21 cellular contexts compared by ENCODE assay signal in genomic region chr19:35792312-35792711, GRCh38. TPM values are rescaled to one million over a fixed set of nuclear protein-coding genes. Genes with fewer than 3 reads are reported as not detected.
DNase-seq lines count a peak whose midpoint lies in the region; ATAC-seq, FAIRE-seq and TF ChIP-seq lines count a peak whose summit lies in the region.
"Had no signal": no experiment of that assay in that cellular context is flagged by ENCODE, and none has a peak within 500 bp of the region (broad histone marks: within the 10 kb centered on the region; RNA-seq: fewer than 3 reads in every experiment).

No MANE protein-coding gene starts in this region.

- no peak overlapping the region for H2BK5ac ChIP-seq in trophoblast cell (ENCODE audit: low read depth, low read length, poor library complexity)

- peak; percentile 17 for DNase-seq in Right ventricle myocardium superior
- no peak for DNase-seq in right atrium auricular region (ENCODE audit: low spot score)
- DNase-seq in kidney = peak; percentile 69
- no peak for DNase-seq in trophoblast cell
- no peak for DNase-seq in NCI-H1417 treated with DMSO at 0.1 percent for 48 hours (lab: John Stamatoyannopoulos, UW)
- DNase-seq: AML-193; Calu3; CD8-positive, alpha-beta T cell; DMS79 treated with DMSO at 0.1 percent for 48 hours; GF-D8; GOT3; H9; KBM-7 had no signal

- H2BK12ac ChIP-seq in trophoblast cell (ENCODE audit: low read length) = no peak overlapping the region

- TF ChIP-seq CTCF in right atrium auricular region (IDR thresholded peaks at IDR 0.05) (no peak), kidney (IDR thresholded peaks at IDR 0.05; ENCODE audit: borderline replicate concordance, extremely low read depth, insufficient read depth) (no peak)

- H3K27ac ChIP-seq in right atrium auricular region (no peak overlapping the region), kidney (ENCODE audit: low read depth in 2 of 2, low read length in 2 of 2) (no peak overlapping the region), trophoblast cell (ENCODE audit: low read depth, low read length) (no peak overlapping the region)
- H3K27ac ChIP-seq: 22Rv1, A549, HL-60 had no signal

- H3K4me1 ChIP-seq in right atrium auricular region (peaks cover 0 to 1% of the 10 kb centered on the region in 2 donors), kidney (ENCODE audit: control insufficient read depth in 1 of 2, insufficient read depth in 1 of 2, low read depth in 1 of 2, low read length in 2 of 2) (no peaks in the 10 kb centered on the region), trophoblast cell (ENCODE audit: control insufficient read depth in 1 of 2, insufficient read depth in 2 of 2, low read length in 2 of 2) (no peaks in the 10 kb centered on the region)

- H3K4me3 ChIP-seq in right atrium auricular region (no peak overlapping the region), kidney (ENCODE audit: low read length in 2 of 2) (no peak overlapping the region), trophoblast cell (ENCODE audit: low read depth, low read length) (no peak overlapping the region)
- H3K4me3 ChIP-seq: A549 had no signal

- H3K14ac ChIP-seq in trophoblast cell (ENCODE audit: low read length) = no peak overlapping the region

- H3K18ac ChIP-seq in trophoblast cell (ENCODE audit: low read length) = no peak overlapping the region

- no peak overlapping the region for H3K9ac ChIP-seq in kidney (ENCODE audit: low read length in 2 of 2)
- no peak overlapping the region for H3K9ac ChIP-seq in trophoblast cell (ENCODE audit: low read length)

- H2AK5ac ChIP-seq in trophoblast cell (ENCODE audit: low read length) = no peak overlapping the region

- H4K8ac ChIP-seq in trophoblast cell (ENCODE audit: low read depth, low read length) = no peak overlapping the region

- H3K23ac ChIP-seq in trophoblast cell (ENCODE audit: low read length) = no peak overlapping the region

- H3K9me3 ChIP-seq in right atrium auricular region (no peaks in the 10 kb centered on the region), kidney (ENCODE audit: control insufficient read depth in 1 of 2, low read length in 2 of 2) (no peaks in the 10 kb centered on the region), trophoblast cell (ENCODE audit: insufficient read depth, low read depth, low read length) (peaks cover 2% of the 10 kb centered on the region)
- H3K9me3 ChIP-seq: A549 had no signal

- H3K79me2 ChIP-seq in trophoblast cell (ENCODE audit: control insufficient read depth, insufficient read depth, low read length, poor library complexity) = no peaks in the 10 kb centered on the region

- H4K91ac ChIP-seq in trophoblast cell (ENCODE audit: low read depth, low read length) = no peak overlapping the region

- no peak overlapping the region for H2BK120ac ChIP-seq in trophoblast cell (ENCODE audit: insufficient read depth, low read length, poor library complexity)

- H3K36me3 ChIP-seq in right atrium auricular region (no peaks in the 10 kb centered on the region), kidney (ENCODE audit: control insufficient read depth in 1 of 2, insufficient read depth in 2 of 2, low read length in 2 of 2) (no peaks in the 10 kb centered on the region), trophoblast cell (ENCODE audit: control insufficient read depth in 1 of 2, insufficient read depth in 2 of 2, low read length in 2 of 2) (peaks cover 0 to under 1% of the 10 kb centered on the region in 2 experiments)

- no peak overlapping the region for H3K4me2 ChIP-seq in trophoblast cell (ENCODE audit: low read length)
- H3K4me2 ChIP-seq: A549 had no signal

- H3K79me1 ChIP-seq in trophoblast cell (ENCODE audit: low read length) = no peaks in the 10 kb centered on the region

- peak overlapping the region; percentile 39 for H4K12ac ChIP-seq in trophoblast cell (ENCODE audit: low read depth, low read length)

- no peak for ATAC-seq in Right ventricle myocardium superior (ENCODE audit: poor library complexity)
- no peak for ATAC-seq in HG03571 (IDR thresholded peaks at IDR 0.05; ENCODE audit: unreplicated experiment)
- ATAC-seq in HG03097 (IDR thresholded peaks at IDR 0.05; ENCODE audit: low FRiP score, unreplicated experiment) = no peak
- ATAC-seq: CD8-positive, alpha-beta T cell had no signal

- H3K4ac ChIP-seq in trophoblast cell (ENCODE audit: low read depth, low read length) = no peak overlapping the region

- H3K27me3 ChIP-seq in right atrium auricular region (peaks cover 0 to 1% of the 10 kb centered on the region in 2 donors), trophoblast cell (ENCODE audit: insufficient read depth, low read length) (peaks cover 14% of the 10 kb centered on the region)

- no peak overlapping the region for H2AFZ ChIP-seq in trophoblast cell (ENCODE audit: insufficient read depth, low read length, poor library complexity)

- no CpG with 5 or more reads among the region's 15 CpGs for WGBS in trophoblast cell (ENCODE audit: extremely low coverage, insufficient coverage, insufficient read length)

- FAIRE-seq in kidney (lab: Jason Lieb, UNC) = no peak
- FAIRE-seq: A549 had no signal

- intact Hi-C loops in Right ventricle myocardium superior (cut with DNase I) (no loop called here), kidney (cut with DNase I) (no loop called here)

RNA-seq across cellular contexts. Expression of gene ARHGAP33, which starts 16.9 kb away (rescaled TPM):
- total RNA-seq in Right ventricle myocardium superior = 3.0 TPM
- total RNA-seq in right atrium auricular region = 1 to 10 TPM; 1.3 to 1.4 TPM
- 18.5 TPM for total RNA-seq in kidney
- polyA plus RNA-seq in kidney (ENCODE audit: insufficient read depth, low read depth, low replicate concordance) = 5.6 TPM
- polyA plus RNA-seq in trophoblast cell (2013) = 12.8 and 12.9 TPM in 2 replicates
- polyA plus RNA-seq: IgD-negative memory B cell had no signal

RNA-seq across cellular contexts. Expression of gene PRODH2, which starts 20.3 kb away (rescaled TPM):
- total RNA-seq in Right ventricle myocardium superior (not detected), right atrium auricular region (not detected), kidney (9.0 TPM)
- 409 TPM for polyA plus RNA-seq in kidney (ENCODE audit: insufficient read depth, low read depth, low replicate concordance)
- polyA plus RNA-seq in trophoblast cell (2013) = not detected in 2 replicates
- total RNA-seq: Calu3; CD8-positive, alpha-beta T cell; H9; HT1080 had no signal
- polyA plus RNA-seq: BJ, IgD-negative memory B cell had no signal

RNA-seq across cellular contexts. Expression of gene PROSER3, which starts 34.3 kb away (rescaled TPM):
- 5.9 TPM for total RNA-seq in Right ventricle myocardium superior
- total RNA-seq in right atrium auricular region = 1 to 10 TPM; 7.2 TPM
- 34.9 TPM for total RNA-seq in kidney
- 2.8 TPM for polyA plus RNA-seq in kidney (ENCODE audit: insufficient read depth, low read depth, low replicate concordance)
- polyA plus RNA-seq in trophoblast cell (2013) = 32.8 and 34.5 TPM in 2 replicates

RNA-seq across cellular contexts. Expression of gene HSPB6, which starts 35.5 kb away (rescaled TPM):
- total RNA-seq in Right ventricle myocardium superior (570 TPM), right atrium auricular region (100 to 1,000 TPM in 1 of 2 donors, 10 to 100 TPM in 1; 98.4 to 104 TPM), kidney (64.3 TPM)
- polyA plus RNA-seq in kidney (ENCODE audit: insufficient read depth, low read depth, low replicate concordance) = 53.1 TPM
- 6.1 and 6.9 TPM in 2 replicates for polyA plus RNA-seq in trophoblast cell (2013)
- total RNA-seq: CD8-positive, alpha-beta T cell; HT1080 had no signal
- polyA plus RNA-seq: IgD-negative memory B cell had no signal

RNA-seq across cellular contexts. Expression of gene LIN37, which starts 43.9 kb away (rescaled TPM):
- total RNA-seq in Right ventricle myocardium superior = 5.2 TPM
- total RNA-seq in right atrium auricular region = 10 to 100 TPM in 1 of 2 donors, 1 to 10 TPM in 1; 8.9 to 13.6 TPM
- 11.2 TPM for total RNA-seq in kidney
- 11.4 TPM for polyA plus RNA-seq in kidney (ENCODE audit: insufficient read depth, low read depth, low replicate concordance)
- 32.8 and 34.2 TPM in 2 replicates for polyA plus RNA-seq in trophoblast cell (2013)

Comparison
In these comparisons a context has a peak if more than half of its experiments do, and no peak if none do; other contexts are left out.
1. DNase-seq: peak in Right ventricle myocardium superior (single experiment) and kidney (single experiment); none in right atrium auricular region (single experiment), trophoblast cell (0 of 2) and NCI-H1417 treated with DMSO at 0.1 percent for 48 hours (single experiment).
2. RNA of gene PRODH2, which starts 20.3 kb away (total RNA-seq): 9.0 TPM in kidney (single experiment); not detected in Right ventricle myocardium superior (single experiment) and not detected in right atrium auricular region; every median in the first group is over 10 times any median in the second.